In genomic region chr14:34766060-34766459, GRCh38 we compare ENCODE assay signal across 1 cellular context.
TF ChIP-seq lines count a peak whose summit lies in the region.

No MANE protein-coding gene starts in this region.

TF ChIP-seq in HepG2, 621 proteins besides CTCF, POLR2A, EP300 and RAD21 (continued from another document):
- TF ChIP-seq, protein P1, sequence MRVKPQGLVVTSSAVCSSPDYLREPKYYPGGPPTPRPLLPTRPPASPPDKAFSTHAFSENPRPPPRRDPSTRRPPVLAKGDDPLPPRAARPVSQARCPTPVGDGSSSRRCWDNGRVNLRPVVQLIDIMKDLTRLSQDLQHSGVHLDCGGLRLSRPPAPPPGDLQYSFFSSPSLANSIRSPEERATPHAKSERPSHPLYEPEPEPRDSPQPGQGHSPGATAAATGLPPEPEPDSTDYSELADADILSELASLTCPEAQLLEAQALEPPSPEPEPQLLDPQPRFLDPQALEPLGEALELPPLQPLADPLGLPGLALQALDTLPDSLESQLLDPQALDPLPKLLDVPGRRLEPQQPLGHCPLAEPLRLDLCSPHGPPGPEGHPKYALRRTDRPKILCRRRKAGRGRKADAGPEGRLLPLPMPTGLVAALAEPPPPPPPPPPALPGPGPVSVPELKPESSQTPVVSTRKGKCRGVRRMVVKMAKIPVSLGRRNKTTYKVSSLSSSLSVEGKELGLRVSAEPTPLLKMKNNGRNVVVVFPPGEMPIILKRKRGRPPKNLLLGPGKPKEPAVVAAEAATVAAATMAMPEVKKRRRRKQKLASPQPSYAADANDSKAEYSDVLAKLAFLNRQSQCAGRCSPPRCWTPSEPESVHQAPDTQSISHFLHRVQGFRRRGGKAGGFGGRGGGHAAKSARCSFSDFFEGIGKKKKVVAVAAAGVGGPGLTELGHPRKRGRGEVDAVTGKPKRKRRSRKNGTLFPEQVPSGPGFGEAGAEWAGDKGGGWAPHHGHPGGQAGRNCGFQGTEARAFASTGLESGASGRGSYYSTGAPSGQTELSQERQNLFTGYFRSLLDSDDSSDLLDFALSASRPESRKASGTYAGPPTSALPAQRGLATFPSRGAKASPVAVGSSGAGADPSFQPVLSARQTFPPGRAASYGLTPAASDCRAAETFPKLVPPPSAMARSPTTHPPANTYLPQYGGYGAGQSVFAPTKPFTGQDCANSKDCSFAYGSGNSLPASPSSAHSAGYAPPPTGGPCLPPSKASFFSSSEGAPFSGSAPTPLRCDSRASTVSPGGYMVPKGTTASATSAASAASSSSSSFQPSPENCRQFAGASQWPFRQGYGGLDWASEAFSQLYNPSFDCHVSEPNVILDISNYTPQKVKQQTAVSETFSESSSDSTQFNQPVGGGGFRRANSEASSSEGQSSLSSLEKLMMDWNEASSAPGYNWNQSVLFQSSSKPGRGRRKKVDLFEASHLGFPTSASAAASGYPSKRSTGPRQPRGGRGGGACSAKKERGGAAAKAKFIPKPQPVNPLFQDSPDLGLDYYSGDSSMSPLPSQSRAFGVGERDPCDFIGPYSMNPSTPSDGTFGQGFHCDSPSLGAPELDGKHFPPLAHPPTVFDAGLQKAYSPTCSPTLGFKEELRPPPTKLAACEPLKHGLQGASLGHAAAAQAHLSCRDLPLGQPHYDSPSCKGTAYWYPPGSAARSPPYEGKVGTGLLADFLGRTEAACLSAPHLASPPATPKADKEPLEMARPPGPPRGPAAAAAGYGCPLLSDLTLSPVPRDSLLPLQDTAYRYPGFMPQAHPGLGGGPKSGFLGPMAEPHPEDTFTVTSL (CRISPR knock-in tag; IDR thresholded peaks at IDR 0.05; ENCODE audit: borderline replicate concordance), result no peak
- TF ChIP-seq, protein P2, sequence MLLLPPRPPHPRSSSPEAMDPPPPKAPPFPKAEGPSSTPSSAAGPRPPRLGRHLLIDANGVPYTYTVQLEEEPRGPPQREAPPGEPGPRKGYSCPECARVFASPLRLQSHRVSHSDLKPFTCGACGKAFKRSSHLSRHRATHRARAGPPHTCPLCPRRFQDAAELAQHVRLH (CRISPR knock-in tag; IDR thresholded peaks at IDR 0.05; ENCODE audit: borderline replicate concordance, low read depth), result no peak
- TF ChIP-seq SRSF1 (optimal IDR thresholded peaks at IDR 0.05; ENCODE audit: low read depth, low read length) (no peak), MEF2D (CRISPR knock-in tag; IDR thresholded peaks at IDR 0.05) (no peak), YEATS4 (CRISPR knock-in tag; IDR thresholded peaks at IDR 0.05; ENCODE audit: borderline replicate concordance) (no peak), SOX13 (IDR thresholded peaks at IDR 0.05) (no peak), SOX13 (CRISPR knock-in tag; conservative IDR thresholded peaks at IDR 0.05 in 1 of 2, IDR thresholded peaks at IDR 0.05 in 1 of 2) (no peak), CENPX (CRISPR knock-in tag; IDR thresholded peaks at IDR 0.05) (no peak), MXD4 (CRISPR knock-in tag; IDR thresholded peaks at IDR 0.05) (no peak), FOXA1 (IDR thresholded peaks at IDR 0.05) (no peak), FOXA1 (CRISPR knock-in tag; IDR thresholded peaks at IDR 0.05) (no peak), ZNF549 (CRISPR knock-in tag; IDR thresholded peaks at IDR 0.05) (no peak), ZNF652 (CRISPR knock-in tag; IDR thresholded peaks at IDR 0.05; ENCODE audit: borderline replicate concordance, low read depth) (peak; percentile 45; the same call in 1 of the 2 replicates), ERF (CRISPR knock-in tag; IDR thresholded peaks at IDR 0.05) (no peak), ZNF567 (CRISPR knock-in tag; IDR thresholded peaks at IDR 0.05; ENCODE audit: borderline replicate concordance) (no peak), JUN (CRISPR knock-in tag; IDR thresholded peaks at IDR 0.05) (no peak), ZFP36 (IDR thresholded peaks at IDR 0.05; ENCODE audit: borderline replicate concordance, low read depth, low read length, partially characterized antibody) (no peak), ZNF772 (CRISPR knock-in tag; IDR thresholded peaks at IDR 0.05) (no peak), ISX (CRISPR knock-in tag; conservative IDR thresholded peaks at IDR 0.05) (0 out of 2 replicates have a peak, but pooled peaks have one; percentile 35), ZNF749 (CRISPR knock-in tag; IDR thresholded peaks at IDR 0.05; ENCODE audit: borderline replicate concordance) (no peak), MTA1 (CRISPR knock-in tag; IDR thresholded peaks at IDR 0.05; ENCODE audit: borderline replicate concordance) (no peak), HOXD1 (CRISPR knock-in tag; IDR thresholded peaks at IDR 0.05) (no peak), STAG1 (CRISPR knock-in tag; IDR thresholded peaks at IDR 0.05) (peak; percentile 42), ZNF740 (CRISPR knock-in tag; IDR thresholded peaks at IDR 0.05) (no peak)
- TF ChIP-seq, protein P3, sequence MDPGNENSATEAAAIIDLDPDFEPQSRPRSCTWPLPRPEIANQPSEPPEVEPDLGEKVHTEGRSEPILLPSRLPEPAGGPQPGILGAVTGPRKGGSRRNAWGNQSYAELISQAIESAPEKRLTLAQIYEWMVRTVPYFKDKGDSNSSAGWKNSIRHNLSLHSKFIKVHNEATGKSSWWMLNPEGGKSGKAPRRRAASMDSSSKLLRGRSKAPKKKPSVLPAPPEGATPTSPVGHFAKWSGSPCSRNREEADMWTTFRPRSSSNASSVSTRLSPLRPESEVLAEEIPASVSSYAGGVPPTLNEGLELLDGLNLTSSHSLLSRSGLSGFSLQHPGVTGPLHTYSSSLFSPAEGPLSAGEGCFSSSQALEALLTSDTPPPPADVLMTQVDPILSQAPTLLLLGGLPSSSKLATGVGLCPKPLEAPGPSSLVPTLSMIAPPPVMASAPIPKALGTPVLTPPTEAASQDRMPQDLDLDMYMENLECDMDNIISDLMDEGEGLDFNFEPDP (CRISPR knock-in tag; conservative IDR thresholded peaks at IDR 0.05), result 0 out of 2 replicates have a peak, but pooled peaks have one; percentile 32
- TF ChIP-seq, protein P4, sequence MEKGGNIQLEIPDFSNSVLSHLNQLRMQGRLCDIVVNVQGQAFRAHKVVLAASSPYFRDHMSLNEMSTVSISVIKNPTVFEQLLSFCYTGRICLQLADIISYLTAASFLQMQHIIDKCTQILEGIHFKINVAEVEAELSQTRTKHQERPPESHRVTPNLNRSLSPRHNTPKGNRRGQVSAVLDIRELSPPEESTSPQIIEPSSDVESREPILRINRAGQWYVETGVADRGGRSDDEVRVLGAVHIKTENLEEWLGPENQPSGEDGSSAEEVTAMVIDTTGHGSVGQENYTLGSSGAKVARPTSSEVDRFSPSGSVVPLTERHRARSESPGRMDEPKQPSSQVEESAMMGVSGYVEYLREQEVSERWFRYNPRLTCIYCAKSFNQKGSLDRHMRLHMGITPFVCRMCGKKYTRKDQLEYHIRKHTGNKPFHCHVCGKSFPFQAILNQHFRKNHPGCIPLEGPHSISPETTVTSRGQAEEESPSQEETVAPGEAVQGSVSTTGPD (CRISPR knock-in tag; IDR thresholded peaks at IDR 0.05), result no peak
